Comparison of ENCODE assay signal across 16 cellular contexts in the genomic region with DNA sequence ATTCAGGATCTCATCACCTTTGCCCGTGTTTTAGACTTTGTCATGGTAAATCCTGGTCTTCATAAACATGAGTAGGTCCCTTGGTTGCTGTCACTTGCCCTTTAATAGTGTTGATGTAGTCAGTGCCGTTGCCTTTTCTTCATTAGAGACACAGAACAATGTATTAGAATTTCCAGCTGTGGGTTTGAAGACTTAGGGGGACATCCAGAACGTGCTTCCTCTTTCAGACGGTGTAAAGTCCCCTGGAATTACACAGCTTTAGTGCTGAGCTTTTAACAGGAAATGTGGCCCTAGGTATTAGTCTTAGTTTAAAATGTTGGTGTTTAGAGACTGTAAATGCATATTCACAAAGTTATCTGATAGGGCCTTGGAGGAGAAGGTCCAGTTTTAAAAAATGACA. TPM values are rescaled to one million over a fixed set of nuclear protein-coding genes. Genes with fewer than 3 reads are reported as not detected.
DNase-seq lines count a peak whose midpoint lies in the region; ATAC-seq, FAIRE-seq and TF ChIP-seq lines count a peak whose summit lies in the region.
"Had no signal": no experiment of that assay in that cellular context is flagged by ENCODE, and none has a peak within 500 bp of the region (broad histone marks: within the 10 kb centered on the region; RNA-seq: fewer than 3 reads in every experiment).

No MANE protein-coding gene starts in this region.

- no peak for DNase-seq in natural killer cell treated with Interleukin-12 subunit alpha and Interleukin-12 subunit beta and Interleukin-15 and Interleukin-18, amount 100 ng/mL, for 72 hours (ENCODE audit: low spot score)
- DNase-seq in natural killer cell = no peak
- no peak for DNase-seq in T-cell
- DNase-seq in trophoblast cell = no peak
- DNase-seq in kidney = no peak
- no peak for DNase-seq in NCI-H2029 (lab: John Stamatoyannopoulos, UW)
- DNase-seq: activated effector memory CD4-positive, alpha-beta T cell treated with anti-CD3 and anti-CD28 coated beads, Interleukin-2, amount 50 U/mL, for 16 hours; HFFc6; NCI-H1694; NCI-H510A treated with DMSO at 0.1 percent for 48 hours had no signal

- no peak overlapping the region for H3K18ac ChIP-seq in trophoblast cell (ENCODE audit: low read length)

- H3K4me3 ChIP-seq in trophoblast cell (ENCODE audit: low read depth, low read length) = no peak overlapping the region
- no peak overlapping the region for H3K4me3 ChIP-seq in kidney (ENCODE audit: low read length in 2 of 2)
- H3K4me3 ChIP-seq: prostate gland had no signal

- peaks cover 0 to 6% of the 10 kb centered on the region in 2 donors for H3K4me1 Mint-ChIP-seq in natural killer cell treated with Interleukin-12 subunit alpha and Interleukin-12 subunit beta and Interleukin-15 and Interleukin-18, amount 100 ng/mL, for 72 hours (ENCODE audit: low read depth in 2 of 2)
- H3K4me1 Mint-ChIP-seq in natural killer cell (no peaks in the 10 kb centered on the region), T-cell (peaks cover 6 to 10% (median 9%) of the 10 kb centered on the region in 3 donors)
- H3K4me1 Mint-ChIP-seq: mesothelial cell of epicardium had no signal

- H3K36me3 Mint-ChIP-seq in natural killer cell treated with Interleukin-12 subunit alpha and Interleukin-12 subunit beta and Interleukin-15 and Interleukin-18, amount 100 ng/mL, for 72 hours = peaks cover 16% of the 10 kb centered on the region
- H3K36me3 Mint-ChIP-seq in natural killer cell = peaks cover 15% of the 10 kb centered on the region
- H3K36me3 Mint-ChIP-seq in T-cell = peaks cover 36% of the 10 kb centered on the region

- no CpG with 5 or more reads among the region's 4 CpGs for WGBS in trophoblast cell (ENCODE audit: extremely low coverage, insufficient coverage, insufficient read length)

- no peak overlapping the region for H3K4ac ChIP-seq in trophoblast cell (ENCODE audit: low read depth, low read length)

- no peak overlapping the region for H3K4me2 ChIP-seq in trophoblast cell (ENCODE audit: low read length)

- CTCF ChIA-PET in T-cell (lab: Charles Lee) = no interaction called here

- H3K4me3 Mint-ChIP-seq in natural killer cell treated with Interleukin-12 subunit alpha and Interleukin-12 subunit beta and Interleukin-15 and Interleukin-18, amount 100 ng/mL, for 72 hours = no peak overlapping the region
- H3K4me3 Mint-ChIP-seq in natural killer cell (no peak overlapping the region), T-cell (no peak overlapping the region)
- H3K4me3 Mint-ChIP-seq: HFFc6, mesothelial cell of epicardium, type B pancreatic cell had no signal

- no peaks in the 10 kb centered on the region for H3K27me3 Mint-ChIP-seq in natural killer cell treated with Interleukin-12 subunit alpha and Interleukin-12 subunit beta and Interleukin-15 and Interleukin-18, amount 100 ng/mL, for 72 hours
- H3K27me3 Mint-ChIP-seq in natural killer cell (ENCODE audit: low read depth in 2 of 2) (no peaks in the 10 kb centered on the region), T-cell (no peaks in the 10 kb centered on the region)
- H3K27me3 Mint-ChIP-seq: type B pancreatic cell had no signal

- H3K4me1 ChIP-seq in trophoblast cell (ENCODE audit: control insufficient read depth in 1 of 2, insufficient read depth in 2 of 2, low read length in 2 of 2) (peaks cover 2 to 4% of the 10 kb centered on the region in 2 experiments), kidney (ENCODE audit: control insufficient read depth in 1 of 2, insufficient read depth in 1 of 2, low read depth in 1 of 2, low read length in 2 of 2) (no peaks in the 10 kb centered on the region)
- H3K4me1 ChIP-seq: prostate gland had no signal

- no peak overlapping the region for H2AFZ ChIP-seq in trophoblast cell (ENCODE audit: insufficient read depth, low read length, poor library complexity)

- ATAC-seq in natural killer cell treated with Interleukin-12 subunit alpha and Interleukin-12 subunit beta and Interleukin-15 and Interleukin-18, amount 100 ng/mL, for 72 hours = no peak
- no peak for ATAC-seq in natural killer cell
- ATAC-seq in GM21723 (IDR thresholded peaks at IDR 0.05; ENCODE audit: unreplicated experiment) = peak; percentile 58
- ATAC-seq in T-cell (replicated peaks in 1 of 4) = no peak
- ATAC-seq in HG03175 (IDR thresholded peaks at IDR 0.05; ENCODE audit: unreplicated experiment) = no peak

- H4K8ac ChIP-seq in trophoblast cell (ENCODE audit: low read depth, low read length) = no peak overlapping the region

- no peaks in the 10 kb centered on the region for H3K9me3 Mint-ChIP-seq in natural killer cell treated with Interleukin-12 subunit alpha and Interleukin-12 subunit beta and Interleukin-15 and Interleukin-18, amount 100 ng/mL, for 72 hours
- no peaks in the 10 kb centered on the region for H3K9me3 Mint-ChIP-seq in natural killer cell
- no peaks in the 10 kb centered on the region for H3K9me3 Mint-ChIP-seq in T-cell
- H3K9me3 Mint-ChIP-seq: HFFc6, mesothelial cell of epicardium, type B pancreatic cell had no signal

- peak overlapping the region; percentile 53 to 69 for H3K27ac Mint-ChIP-seq in natural killer cell treated with Interleukin-12 subunit alpha and Interleukin-12 subunit beta and Interleukin-15 and Interleukin-18, amount 100 ng/mL, for 72 hours
- no peak overlapping the region for H3K27ac Mint-ChIP-seq in natural killer cell
- H3K27ac Mint-ChIP-seq in T-cell = peak overlapping the region; percentile 18 to 36
- H3K27ac Mint-ChIP-seq: HFFc6, mesothelial cell of epicardium, type B pancreatic cell had no signal

- H3K14ac ChIP-seq in trophoblast cell (ENCODE audit: low read length) = no peak overlapping the region

- intact Hi-C loops in natural killer cell (cut with micrococcal nuclease) = no loop called here
- intact Hi-C loops in kidney (cut with DNase I) = no loop called here

- H4K12ac ChIP-seq in trophoblast cell (ENCODE audit: low read depth, low read length) = no peak overlapping the region

- H3K79me2 ChIP-seq in trophoblast cell (ENCODE audit: control insufficient read depth, insufficient read depth, low read length, poor library complexity) = no peaks in the 10 kb centered on the region

- H2AK5ac ChIP-seq in trophoblast cell (ENCODE audit: low read length) = no peak overlapping the region

- no peak for FAIRE-seq in kidney (lab: Jason Lieb, UNC)
- FAIRE-seq: RCC 7860 had no signal

- POLR2A ChIA-PET in T-cell (lab: Charles Lee) = no interaction called here

- no peak overlapping the region for H2BK120ac ChIP-seq in trophoblast cell (ENCODE audit: insufficient read depth, low read length, poor library complexity)

- H3K23ac ChIP-seq in trophoblast cell (ENCODE audit: low read length) = no peak overlapping the region

- no peak overlapping the region for H3K9ac ChIP-seq in trophoblast cell (ENCODE audit: low read length)
- H3K9ac ChIP-seq in kidney (ENCODE audit: low read length in 2 of 2) = no peak overlapping the region

- no peak overlapping the region for H2BK5ac ChIP-seq in trophoblast cell (ENCODE audit: low read depth, low read length, poor library complexity)

- no peak for TF ChIP-seq CTCF in natural killer cell (IDR thresholded peaks at IDR 0.05)
- TF ChIP-seq CTCF in kidney (IDR thresholded peaks at IDR 0.05; ENCODE audit: borderline replicate concordance, extremely low read depth, insufficient read depth) = no peak

- H3K27ac ChIP-seq in trophoblast cell (ENCODE audit: low read depth, low read length) (no peak overlapping the region), kidney (ENCODE audit: low read depth in 2 of 2, low read length in 2 of 2) (no peak overlapping the region)
- H3K27ac ChIP-seq: prostate gland had no signal

- no peaks in the 10 kb centered on the region for H3K27me3 ChIP-seq in trophoblast cell (ENCODE audit: insufficient read depth, low read length)

- no peaks in the 10 kb centered on the region for H3K79me1 ChIP-seq in trophoblast cell (ENCODE audit: low read length)

- no peak overlapping the region for H2BK12ac ChIP-seq in trophoblast cell (ENCODE audit: low read length)

- H4K91ac ChIP-seq in trophoblast cell (ENCODE audit: low read depth, low read length) = no peak overlapping the region

- H3K36me3 ChIP-seq in trophoblast cell (ENCODE audit: control insufficient read depth in 1 of 2, insufficient read depth in 2 of 2, low read length in 2 of 2) (peaks cover 17 to 21% of the 10 kb centered on the region in 2 experiments), kidney (ENCODE audit: control insufficient read depth in 1 of 2, insufficient read depth in 2 of 2, low read length in 2 of 2) (peaks cover 9 to 27% of the 10 kb centered on the region in 2 donors)

- H3K9me3 ChIP-seq in trophoblast cell (ENCODE audit: insufficient read depth, low read depth, low read length) (peaks cover 6% of the 10 kb centered on the region), kidney (ENCODE audit: control insufficient read depth in 1 of 2, low read length in 2 of 2) (no peaks in the 10 kb centered on the region)
- H3K9me3 ChIP-seq: prostate gland had no signal

RNA-seq across cellular contexts. Expression of gene LRCH3, which starts 8.8 kb away (rescaled TPM):
- 10 to 100 TPM; 67.3 to 74.7 TPM for total RNA-seq in natural killer cell treated with Interleukin-12 subunit alpha and Interleukin-12 subunit beta and Interleukin-15 and Interleukin-18, amount 100 ng/mL, for 72 hours
- total RNA-seq in natural killer cell (10 to 100 TPM; 68.1 to 90.5 (median 90.3) TPM), T-cell (10 to 100 TPM; 51.4 to 75.1 (median 62.2) TPM), kidney (52.0 TPM)
- 22.8 and 24.3 TPM in 2 replicates for polyA plus RNA-seq in trophoblast cell (2013)
- 11.6 TPM for polyA plus RNA-seq in kidney (ENCODE audit: insufficient read depth, low read depth, low replicate concordance)

RNA-seq across cellular contexts. Expression of gene FYTTD1, which starts 32.5 kb away (rescaled TPM):
- total RNA-seq in natural killer cell treated with Interleukin-12 subunit alpha and Interleukin-12 subunit beta and Interleukin-15 and Interleukin-18, amount 100 ng/mL, for 72 hours = 10 to 100 TPM; 36.0 to 66.1 TPM
- 10 to 100 TPM; 58.0 to 75.6 (median 72.2) TPM for total RNA-seq in natural killer cell
- 10 to 100 TPM; 52.4 to 58.4 (median 55.6) TPM for total RNA-seq in T-cell
- 35.2 and 36.3 TPM in 2 replicates for polyA plus RNA-seq in trophoblast cell (2013)
- 53.7 TPM for total RNA-seq in kidney
- polyA plus RNA-seq in kidney (ENCODE audit: insufficient read depth, low read depth, low replicate concordance) = 11.9 TPM

RNA-seq across cellular contexts. Expression of gene RUBCN, which starts 45.5 kb away (rescaled TPM):
- total RNA-seq in natural killer cell treated with Interleukin-12 subunit alpha and Interleukin-12 subunit beta and Interleukin-15 and Interleukin-18, amount 100 ng/mL, for 72 hours = 10 to 100 TPM; 42.7 to 59.7 TPM
- total RNA-seq in natural killer cell (10 to 100 TPM; 51.2 to 58.5 (median 57.6) TPM), T-cell (10 to 100 TPM; 40.3 to 73.5 (median 64.7) TPM), kidney (31.5 TPM)
- 12.4 and 13.2 TPM in 2 replicates for polyA plus RNA-seq in trophoblast cell (2013)
- 4.4 TPM for polyA plus RNA-seq in kidney (ENCODE audit: insufficient read depth, low read depth, low replicate concordance)

Comparison
In these comparisons a context has a peak if more than half of its experiments do, and no peak if none do; other contexts are left out.
1. H3K27ac Mint-ChIP-seq: peak in natural killer cell treated with Interleukin-12 subunit alpha and Interleukin-12 subunit beta and Interleukin-15 and Interleukin-18, amount 100 ng/mL, for 72 hours (2 of 2) and T-cell (2 of 2); none in natural killer cell (0 of 2).